Comparison of ENCODE assay signal across 8 cellular contexts in the genomic region with DNA sequence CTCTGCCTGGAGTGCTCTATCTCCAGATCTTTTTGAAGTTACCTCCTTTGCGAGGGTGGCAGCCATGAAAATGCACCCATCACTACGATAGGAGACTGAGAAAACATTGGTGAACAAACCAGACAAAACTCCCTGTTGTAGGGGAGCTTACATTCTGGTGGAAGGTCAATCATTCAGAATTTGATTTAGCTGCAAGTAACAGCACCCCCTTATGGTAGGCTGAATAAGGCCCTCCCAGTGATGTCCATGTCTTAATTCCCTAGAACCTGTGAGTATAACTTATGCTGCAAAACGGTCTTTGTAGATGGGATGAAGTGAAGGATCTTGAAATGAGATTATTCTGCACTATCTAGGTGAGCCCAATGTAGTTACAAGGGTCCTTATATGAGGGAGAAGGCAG. TPM values are rescaled to one million over a fixed set of nuclear protein-coding genes. Genes with fewer than 3 reads are reported as not detected.
DNase-seq lines count a peak whose midpoint lies in the region; ATAC-seq and TF ChIP-seq lines count a peak whose summit lies in the region.

No MANE protein-coding gene starts in this region.

- intact Hi-C loops in CD4-positive, alpha-beta T cell (cut with DNase I, micrococcal nuclease): loop anchor here in 1 of 2 experiments (10.0 kb wide), 1 partner anchor 140 kb away; a partner anchor contains a TSS

- H3K27me3 ChIP-seq in GM06990 (replicated peaks; ENCODE audit: control insufficient read depth, insufficient read depth, low read length): no peaks in the 10 kb centered on the region
- H3K27me3 ChIP-seq in H7 (ENCODE audit: control insufficient read depth, insufficient read depth, low read length): peaks cover 1% of the 10 kb centered on the region; the same call in 1 of the 2 replicates
- no peaks in the 10 kb centered on the region for H3K27me3 ChIP-seq in OCI-LY3 (ENCODE audit: low read depth, low read length)
- H3K27me3 ChIP-seq in CD4-positive, alpha-beta T cell (ENCODE audit: control insufficient read depth, insufficient read depth, low read length): peaks cover 6% of the 10 kb centered on the region

- no peak overlapping the region for H3K27ac Mint-ChIP-seq in CD4-positive, alpha-beta T cell

- POLR2A ChIA-PET in CD4-positive, alpha-beta T cell (lab: Charles Lee): no interaction called here

- no peaks in the 10 kb centered on the region for H3K79me2 ChIP-seq in OCI-LY3 (ENCODE audit: low read length)

- peaks cover 14% of the 10 kb centered on the region for H3K27me3 Mint-ChIP-seq in CD4-positive, alpha-beta T cell

- H2AFZ ChIP-seq in OCI-LY3 (ENCODE audit: low read depth, low read length): no peak overlapping the region

- H3K4me3 ChIP-seq in GM06990 (replicated peaks; ENCODE audit: low read depth, low read length) (no peak overlapping the region), H7 (ENCODE audit: insufficient read depth, low read depth, low read length) (no peak overlapping the region), OCI-LY3 (ENCODE audit: low read length) (no peak overlapping the region), fibroblast of mammary gland (ENCODE audit: control insufficient read depth, low read depth, low read length) (no peak overlapping the region)

- no peak for ATAC-seq in CD4-positive, alpha-beta T cell (ENCODE audit: poor library complexity)
- ATAC-seq in HG03095 (IDR thresholded peaks at IDR 0.05; ENCODE audit: unreplicated experiment): no peak

- peaks cover 3% of the 10 kb centered on the region for H3K9me3 Mint-ChIP-seq in CD4-positive, alpha-beta T cell

- no peak overlapping the region for H3K27ac ChIP-seq in OCI-LY3 (ENCODE audit: low read length)
- H3K27ac ChIP-seq in CD4-positive, alpha-beta T cell (ENCODE audit: low read depth, low read length): no peak overlapping the region

- H4K20me1 ChIP-seq in OCI-LY3 (ENCODE audit: insufficient read depth, low read length): no peaks in the 10 kb centered on the region

- H3K4me1 ChIP-seq in OCI-LY3 (ENCODE audit: low read length): peaks cover 17% of the 10 kb centered on the region

- TF ChIP-seq CTCF in GM06990 (IDR thresholded peaks at IDR 0.05; ENCODE audit: insufficient read depth, low read length, poor library complexity, severe bottlenecking) (peak; percentile 83), OCI-LY3 (IDR thresholded peaks at IDR 0.05; ENCODE audit: low read depth, low read length) (peak; percentile 83), fibroblast of mammary gland (conservative IDR thresholded peaks at IDR 0.05; ENCODE audit: control insufficient read depth, insufficient read depth, low read depth, low read length) (peak; percentile 91)
- TF ChIP-seq CTCF in CD4-positive, alpha-beta T cell (IDR thresholded peaks at IDR 0.05): no peak

- H3K36me3 ChIP-seq in GM06990 (ENCODE audit: control insufficient read depth, insufficient read depth, low read length) (no peaks in the 10 kb centered on the region), H7 (replicated peaks; ENCODE audit: control insufficient read depth, insufficient read depth, low read length) (no peaks in the 10 kb centered on the region), OCI-LY3 (replicated peaks; ENCODE audit: low read depth, low read length) (no peaks in the 10 kb centered on the region)

- no peak overlapping the region for H3K4me3 Mint-ChIP-seq in CD4-positive, alpha-beta T cell

- no peak for DNase-seq in GM06990 (ENCODE audit: extremely low read depth, insufficient read length)
- DNase-seq in H7: peak; percentile 61
- DNase-seq in fibroblast of mammary gland (ENCODE audit: low read depth): peak; percentile 64
- DNase-seq in CD4-positive, alpha-beta T cell: no peak
- DNase-seq in NCI-H526 treated with DMSO at 0.1 percent for 48 hours (lab: John Stamatoyannopoulos, UW): no peak
- DNase-seq in amniotic stem cell (lab: John Stamatoyannopoulos, UW): no peak

- H3K36me3 Mint-ChIP-seq in CD4-positive, alpha-beta T cell (ENCODE audit: low read depth): peaks cover 6% of the 10 kb centered on the region

- no peak overlapping the region for H3K9ac ChIP-seq in OCI-LY3 (ENCODE audit: low read length)

- peaks cover 11% of the 10 kb centered on the region for H3K4me1 Mint-ChIP-seq in CD4-positive, alpha-beta T cell (ENCODE audit: low read depth)

- H3K4me2 ChIP-seq in OCI-LY3 (ENCODE audit: low read length): no peak overlapping the region

- CTCF ChIA-PET in CD4-positive, alpha-beta T cell (lab: Charles Lee): interaction anchor here (1.1 to 1.4 kb wide), 2 partner anchors 66 to 148 kb away, joined by 3 to 4 read pairs; a partner anchor contains a TSS

- H3K9me3 ChIP-seq in OCI-LY3 (ENCODE audit: insufficient read depth, low read length): no peaks in the 10 kb centered on the region
- no peaks in the 10 kb centered on the region for H3K9me3 ChIP-seq in CD4-positive, alpha-beta T cell (ENCODE audit: control insufficient read depth, low read length)

RNA-seq across cellular contexts. Expression of a gene that starts 5.6 kb away (rescaled TPM):
- 1.2 and 2.0 TPM in 2 replicates for total RNA-seq in H7 (2014; rRNA removed; shearing (Covaris generic))
- total RNA-seq in CD4-positive, alpha-beta T cell: 1 to 10 TPM; 2.8 TPM

Comparison
In these comparisons a context has a peak if more than half of its experiments do, and no peak if none do; other contexts are left out.
1. DNase-seq: peak in H7 (single experiment) and fibroblast of mammary gland (single experiment); none in GM06990 (single experiment), CD4-positive, alpha-beta T cell (0 of 10), NCI-H526 treated with DMSO at 0.1 percent for 48 hours (single experiment) and amniotic stem cell (single experiment).